Comparison of ENCODE assay signal across 1 cellular context in the genomic region with DNA sequence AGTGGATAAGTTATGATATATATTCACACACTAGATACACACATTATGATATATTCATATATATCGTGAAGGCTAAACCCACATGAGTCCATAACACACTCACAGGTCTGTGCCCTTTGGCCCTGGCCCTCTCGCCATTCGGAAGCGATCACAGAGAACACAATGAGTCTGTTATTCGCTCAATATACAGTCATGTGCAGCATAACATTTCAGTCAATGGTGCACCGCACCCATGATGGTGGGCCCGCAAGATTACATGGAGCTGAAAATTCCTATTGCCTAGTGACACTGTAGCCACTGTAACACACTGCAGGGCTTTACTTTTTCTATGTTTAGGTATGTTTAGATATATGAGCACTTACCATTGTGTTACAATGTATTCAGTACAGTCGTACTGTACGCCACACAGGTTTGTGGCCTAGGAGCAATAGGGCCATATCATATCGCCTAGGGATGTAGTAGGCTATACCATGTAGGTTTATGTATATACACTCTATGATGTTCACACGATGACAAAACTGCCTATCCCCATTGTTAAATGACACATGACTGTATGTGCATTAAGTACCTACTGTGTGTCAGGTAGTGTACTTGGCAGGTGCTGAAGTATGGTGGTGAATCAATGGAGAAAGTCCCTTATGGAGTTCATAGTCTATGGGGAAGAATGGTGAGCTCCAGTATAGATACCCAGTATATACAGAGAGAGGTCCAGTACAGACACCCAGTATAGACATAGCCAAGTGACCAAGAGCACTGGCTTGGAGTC.
A peak's percentile ranks its signal among the peaks of the same experiment; 100 is the strongest.
TF ChIP-seq lines count a peak whose summit lies in the region.

No MANE protein-coding gene starts in this region.

TF ChIP-seq in K562, 482 proteins besides CTCF, POLR2A, EP300 and RAD21:
- TF ChIP-seq ZKSCAN1 (IDR thresholded peaks at IDR 0.05; ENCODE audit: low read depth, low read length) (peak; percentile 68; the same call in 1 of the 2 replicates), CAMTA2 (CRISPR knock-in tag; conservative IDR thresholded peaks at IDR 0.05) (no peak)
